Comparison of ENCODE assay signal across 9 cellular contexts in genomic region chr12:93245543-93245942, GRCh38.
DNase-seq lines count a peak whose midpoint lies in the region; ATAC-seq, FAIRE-seq and TF ChIP-seq lines count a peak whose summit lies in the region.
"Had no signal": no experiment of that assay in that cellular context is flagged by ENCODE, and none has a peak within 500 bp of the region (broad histone marks: within the 10 kb centered on the region; RNA-seq: fewer than 3 reads in every experiment).

No MANE protein-coding gene starts in this region.

- H3K9ac ChIP-seq in KMS-11 (peak overlapping the region; percentile 47; the same call in 1 of the 2 replicates), neural progenitor cell (no peak overlapping the region), kidney (ENCODE audit: low read length in 2 of 2) (no peak overlapping the region)

- no peaks in the 10 kb centered on the region for H3K9me3 Mint-ChIP-seq in neural progenitor cell

- H3K4me2 ChIP-seq in KMS-11, result peak overlapping the region; percentile 92
- H3K4me2 ChIP-seq in neural progenitor cell, result peak overlapping the region; percentile 49

- no peak for TF ChIP-seq POLR2A in ovary (IDR thresholded peaks at IDR 0.05)

- H4K20me1 ChIP-seq in KMS-11 (ENCODE audit: insufficient read depth) (no peaks in the 10 kb centered on the region), neural progenitor cell (ENCODE audit: low read depth) (no peaks in the 10 kb centered on the region)

- no peak for TF ChIP-seq EP300 in ovary (IDR thresholded peaks at IDR 0.05)

- H3K79me2 ChIP-seq in KMS-11 (ENCODE audit: insufficient read depth, low read depth) (no peaks in the 10 kb centered on the region), neural progenitor cell (ENCODE audit: low read depth) (no peaks in the 10 kb centered on the region)

- H2AFZ ChIP-seq in KMS-11 (ENCODE audit: low read depth) (peak overlapping the region; percentile 57), neural progenitor cell (replicated peaks) (no peak overlapping the region)

- no peaks in the 10 kb centered on the region for H3K27me3 ChIP-seq in KMS-11 (ENCODE audit: insufficient read depth, low read depth)
- H3K27me3 ChIP-seq in neural progenitor cell, result no peaks in the 10 kb centered on the region
- no peaks in the 10 kb centered on the region for H3K27me3 ChIP-seq in ovary

- WGBS in ovary, 3 donors, result 95 to 99% (median 96%) methylated on average over 5 of the region's 5 CpGs

- H3K4me3 Mint-ChIP-seq in neural progenitor cell, result no peak overlapping the region

- H3K4me1 ChIP-seq in KMS-11 (ENCODE audit: low read depth, poor library complexity, severe bottlenecking) (peaks cover 95% of the 10 kb centered on the region), neural progenitor cell (peaks cover 16% of the 10 kb centered on the region), kidney (ENCODE audit: control insufficient read depth in 1 of 2, insufficient read depth in 1 of 2, low read depth in 1 of 2, low read length in 2 of 2) (peaks cover 9 to 23% of the 10 kb centered on the region in 2 donors), ovary (ENCODE audit: insufficient read depth) (peaks cover 10% of the 10 kb centered on the region)

- H3K9me3 ChIP-seq in neural progenitor cell (ENCODE audit: low read depth), result no peaks in the 10 kb centered on the region
- H3K9me3 ChIP-seq in kidney (ENCODE audit: control insufficient read depth in 1 of 2, low read length in 2 of 2), result no peaks in the 10 kb centered on the region
- no peaks in the 10 kb centered on the region for H3K9me3 ChIP-seq in ovary

- DNase-seq in neural progenitor cell (ENCODE audit: low spot score), result peak; percentile 56
- no peak for DNase-seq in kidney
- no peak for DNase-seq in posterior vena cava (ENCODE audit: low spot score)
- DNase-seq in amniotic stem cell (lab: John Stamatoyannopoulos, UW), result no peak
- DNase-seq in ovary, result no peak

- TF ChIP-seq CTCF in KMS-11 (conservative IDR thresholded peaks at IDR 0.05; ENCODE audit: low read depth, low read length), result no peak
- TF ChIP-seq CTCF in neural progenitor cell (IDR thresholded peaks at IDR 0.05), result no peak
- TF ChIP-seq CTCF in kidney (IDR thresholded peaks at IDR 0.05; ENCODE audit: borderline replicate concordance, extremely low read depth, insufficient read depth), result no peak
- TF ChIP-seq CTCF in ovary (IDR thresholded peaks at IDR 0.05), result no peak

- no peak for FAIRE-seq in kidney (lab: Jason Lieb, UNC)
- FAIRE-seq: bronchial epithelial cell had no signal

- no peak overlapping the region for H3K27ac Mint-ChIP-seq in neural progenitor cell

- H3K36me3 Mint-ChIP-seq in neural progenitor cell, result no peaks in the 10 kb centered on the region

- H3K36me3 ChIP-seq in KMS-11 (ENCODE audit: insufficient read depth), result no peaks in the 10 kb centered on the region
- no peaks in the 10 kb centered on the region for H3K36me3 ChIP-seq in neural progenitor cell
- no peaks in the 10 kb centered on the region for H3K36me3 ChIP-seq in kidney (ENCODE audit: control insufficient read depth in 1 of 2, insufficient read depth in 2 of 2, low read length in 2 of 2)
- H3K36me3 ChIP-seq in ovary, result no peaks in the 10 kb centered on the region

- H3K4me3 ChIP-seq in KMS-11 (IDR thresholded peaks at IDR 0.05; ENCODE audit: insufficient read depth, low read depth, low read length), result no peak overlapping the region
- no peak overlapping the region for H3K4me3 ChIP-seq in neural progenitor cell
- H3K4me3 ChIP-seq in kidney (ENCODE audit: low read length in 2 of 2), result no peak overlapping the region
- H3K4me3 ChIP-seq in ovary, result no peak overlapping the region

- intact Hi-C loops in kidney (cut with DNase I), result no loop called here
- intact Hi-C loops in posterior vena cava (cut with DNase I), result no loop called here
- intact Hi-C loops in ovary (cut with DNase I), result loop anchor here in 1 of 4 donors (10.0 kb wide), 1 partner anchor 121 kb away; no protein-coding TSS in a partner anchor

- H3K27me3 Mint-ChIP-seq in neural progenitor cell (ENCODE audit: insufficient read depth, low read depth), result peaks cover 4% of the 10 kb centered on the region

- peaks cover 10% of the 10 kb centered on the region for H3F3A ChIP-seq in neural progenitor cell (ENCODE audit: low read depth)

- peak overlapping the region; percentile 89 for H3K27ac ChIP-seq in KMS-11
- no peak overlapping the region for H3K27ac ChIP-seq in neural progenitor cell
- H3K27ac ChIP-seq in kidney (ENCODE audit: low read depth in 2 of 2, low read length in 2 of 2), result no peak overlapping the region
- H3K27ac ChIP-seq in ovary, result no peak overlapping the region

- H3K4me1 Mint-ChIP-seq in neural progenitor cell, result peaks cover 2% of the 10 kb centered on the region

- ATAC-seq in GM18870 (IDR thresholded peaks at IDR 0.05; ENCODE audit: unreplicated experiment), result peak; percentile 48
- ATAC-seq in GM21786 (IDR thresholded peaks at IDR 0.05; ENCODE audit: unreplicated experiment), result peak; percentile 67
